In the genomic region with DNA sequence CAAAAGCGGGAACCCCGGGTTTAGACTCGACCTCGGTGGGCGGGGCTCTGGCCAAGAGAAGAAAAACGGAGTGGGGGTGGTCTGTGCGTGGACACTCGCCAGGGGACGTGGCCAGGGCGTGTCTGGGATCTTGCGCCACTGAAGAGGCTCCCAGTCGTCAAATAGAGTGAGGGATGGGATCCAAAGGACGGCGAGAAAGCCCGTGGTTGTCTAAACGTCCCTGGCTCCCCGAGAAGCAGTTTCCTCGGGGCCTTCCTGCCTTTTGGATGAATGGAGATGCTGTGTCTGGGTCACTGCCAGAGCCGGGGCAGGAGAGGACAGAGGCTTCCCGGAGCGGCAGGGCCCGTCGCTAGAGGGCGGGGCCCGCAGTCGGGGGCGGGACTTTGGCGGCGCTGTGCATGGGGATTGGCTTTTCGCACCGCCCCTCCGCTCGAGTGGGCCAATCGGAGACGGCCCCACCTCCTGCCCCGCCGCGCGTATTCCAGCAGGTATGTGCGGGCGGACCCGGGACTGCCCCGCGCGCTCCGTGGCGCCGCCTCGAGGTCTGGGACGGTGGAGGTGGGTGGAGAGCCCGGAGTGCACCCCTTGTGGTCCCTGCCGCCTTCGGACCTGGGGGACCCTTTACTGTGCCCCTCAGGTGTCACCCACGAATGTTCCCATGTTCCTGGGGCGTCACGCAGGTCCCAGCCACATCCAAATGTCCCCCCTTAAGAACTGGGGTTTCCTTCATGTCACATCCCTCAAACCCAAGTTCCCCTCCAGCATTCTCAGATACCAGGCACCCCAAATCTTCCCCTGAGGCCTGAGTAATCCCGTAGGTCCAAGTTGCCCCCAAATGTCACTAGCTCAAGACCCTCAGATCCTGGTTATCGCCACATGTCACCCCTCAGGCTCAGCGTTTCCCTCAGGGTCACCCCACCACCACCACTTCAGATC, we compare ENCODE assay signal across 8 cellular contexts. TPM values are rescaled to one million over a fixed set of nuclear protein-coding genes. Genes with fewer than 3 reads are reported as not detected.
DNase-seq lines count a peak whose midpoint lies in the region; ATAC-seq and TF ChIP-seq lines count a peak whose summit lies in the region.

No MANE protein-coding gene starts in this region.

- H3K9me3 ChIP-seq in KOPT-K1 (ENCODE audit: insufficient read depth, low read length, poor library complexity, severe bottlenecking) (no peaks in the 10 kb centered on the region), neutrophil (no peaks in the 10 kb centered on the region), suprapubic skin (no peaks in the 10 kb centered on the region)

- 11% methylated on average over 36 of the region's 59 CpGs for WGBS in suprapubic skin

- CTCF ChIA-PET in RWPE1 (lab: Yijun Ruan, JAX): interaction anchor here (0.7 to 1.0 kb wide), 5 partner anchors 25 to 138 kb away, joined by 3 to 4 read pairs (median 3); no protein-coding TSS in a partner anchor

- H3K27ac ChIP-seq in KOPT-K1 (ENCODE audit: low read depth, low read length, poor library complexity, severe bottlenecking) (peak overlapping the region; percentile 45), RWPE1 (peak overlapping the region; percentile 100), neutrophil (peak overlapping the region; percentile 99), suprapubic skin (peak overlapping the region; percentile 100)

- peaks cover 60 to 62% of the 10 kb centered on the region in 2 experiments for H3K4me1 ChIP-seq in neutrophil (ENCODE audit: control insufficient read depth in 1 of 2, insufficient read depth in 1 of 2, low read depth in 1 of 2, low read length in 1 of 2)
- H3K4me1 ChIP-seq in suprapubic skin: peaks cover 59% of the 10 kb centered on the region

- TF ChIP-seq POLR2A in suprapubic skin (IDR thresholded peaks at IDR 0.05): no peak

- DNase-seq in DMS 273 treated with DMSO at 0.1 percent for 48 hours (lab: John Stamatoyannopoulos, UW) (peak; percentile 82), RWPE1 (ENCODE audit: low spot score) (peak; percentile 98), foreskin melanocyte (peak; percentile 83), suprapubic skin (ENCODE audit: low spot score in 2 of 2) (peak; percentile 98 to 99)
- DNase-seq in activated gamma-delta T cell treated with anti-CD3 and anti-CD28 coated beads, Interleukin-2, amount 50 U/mL, for 16 hours (ENCODE audit: low read depth): peak; percentile 84

- H3K4me3 ChIP-seq in neutrophil (ENCODE audit: low read depth in 1 of 2, low read length in 1 of 2) (peak overlapping the region; percentile 82 to 84), suprapubic skin (peak overlapping the region; percentile 24)

- peak; percentile 80 for TF ChIP-seq CTCF in RWPE1 (conservative IDR thresholded peaks at IDR 0.05; ENCODE audit: low read depth)
- peak; percentile 83 for TF ChIP-seq CTCF in neutrophil (IDR thresholded peaks at IDR 0.05)
- TF ChIP-seq CTCF in suprapubic skin (IDR thresholded peaks at IDR 0.05): peak in 1 of 2 donors; percentile 43

- no peaks in the 10 kb centered on the region for H3K27me3 ChIP-seq in neutrophil
- H3K27me3 ChIP-seq in suprapubic skin: no peaks in the 10 kb centered on the region

- no peak for TF ChIP-seq EP300 in suprapubic skin (IDR thresholded peaks at IDR 0.05)

- POLR2A ChIA-PET in RWPE1 (lab: Yijun Ruan, JAX; ENCODE audit: low non-redundant PET): interaction anchor here (0.9 to 1.0 kb wide), 4 partner anchors 25 to 69 kb away, joined by 4 to 6 read pairs (median 4); a partner anchor contains a TSS

- peak; percentile 70 for ATAC-seq in GM21447 (IDR thresholded peaks at IDR 0.05; ENCODE audit: unreplicated experiment)

- H3K36me3 ChIP-seq in KOPT-K1 (ENCODE audit: insufficient read depth, low read length) (no peaks in the 10 kb centered on the region), neutrophil (peaks cover 41% of the 10 kb centered on the region), suprapubic skin (peaks cover 43% of the 10 kb centered on the region)

RNA-seq across cellular contexts. Expression of a gene that starts 38.4 kb away (rescaled TPM):
- 10 to 100 TPM; 11.4 to 19.5 (median 16.3) TPM for total RNA-seq in suprapubic skin

RNA-seq across cellular contexts. Expression of a gene that starts 43.3 kb away (rescaled TPM):
- total RNA-seq in suprapubic skin: not detected

RNA-seq across cellular contexts. Expression of a gene that starts 59.3 kb away (rescaled TPM):
- total RNA-seq in suprapubic skin: 100 to 1,000 TPM in 3 of 4 donors, 10 to 100 TPM in 1; 84.2 to 150 (median 124) TPM

Comparison
In these comparisons a context has a peak if more than half of its experiments do, and no peak if none do; other contexts are left out.
1. Peak in every context shown above with its lines: DNase-seq, ATAC-seq, H3K4me3 ChIP-seq and H3K27ac ChIP-seq.
2. H3K27ac ChIP-seq: peak in every context shown above with its lines; median percentile 100 in RWPE1; 100 in suprapubic skin; 99 in neutrophil; 45 in KOPT-K1.